Comparison of ENCODE assay signal across 9 cellular contexts in the genomic region with DNA sequence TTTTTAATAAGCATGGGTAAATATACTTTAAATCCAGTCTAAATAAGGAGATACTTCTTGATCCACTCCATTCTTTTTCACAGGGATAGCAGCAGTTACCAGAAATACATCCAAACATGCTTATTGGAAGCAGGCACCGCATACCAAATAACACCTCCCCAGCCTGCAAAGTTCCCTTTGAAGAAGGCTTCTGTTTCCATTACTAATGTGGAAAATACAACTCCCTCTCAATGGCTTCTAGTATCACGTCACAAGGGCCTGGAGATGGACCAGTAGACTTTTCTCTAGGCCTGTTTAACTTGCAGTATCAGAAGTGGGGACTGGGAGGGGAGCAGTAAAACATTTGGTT. TPM values are rescaled to one million over a fixed set of nuclear protein-coding genes. Genes with fewer than 3 reads are reported as not detected.
DNase-seq lines count a peak whose midpoint lies in the region; ATAC-seq and TF ChIP-seq lines count a peak whose summit lies in the region.
"Had no signal": no experiment of that assay in that cellular context is flagged by ENCODE, and none has a peak within 500 bp of the region (broad histone marks: within the 10 kb centered on the region; RNA-seq: fewer than 3 reads in every experiment).

No MANE protein-coding gene starts in this region.

- H2AFZ ChIP-seq in PC-9, result no peak overlapping the region

- H3K27me3 ChIP-seq in PC-9 (ENCODE audit: insufficient read depth, low read depth), result no peaks in the 10 kb centered on the region

- ATAC-seq in sciatic nerve (peak; percentile 65), GM18909 (IDR thresholded peaks at IDR 0.05; ENCODE audit: poor library complexity, unreplicated experiment) (no peak), GM18868 (IDR thresholded peaks at IDR 0.05; ENCODE audit: unreplicated experiment) (no peak)

- H3K79me2 ChIP-seq in PC-9 (ENCODE audit: low read depth), result peaks cover 93% of the 10 kb centered on the region

- intact Hi-C loops in PC-9 (cut with micrococcal nuclease; ENCODE audit: unreplicated experiment) (loop anchor here (1.0 to 2.0 kb wide), 3 partner anchors 20 to 222 kb away; partner anchors contain the start of genes EPB41L4B and TMEM245), sciatic nerve (cut with DNase I) (no loop called here)

- peaks cover 17% of the 10 kb centered on the region for H3K36me3 ChIP-seq in PC-9 (ENCODE audit: low read depth)

- H3K4me2 ChIP-seq in PC-9, result peak overlapping the region; percentile 70

- CTCF ChIA-PET in PC-9 (lab: Charles Lee), result no interaction called here

- BruUV-seq in PC-9 (replicated peaks; lab: Mats Ljungman, UMichigan), result no TSS peak

- H3F3A ChIP-seq in PC-9 (ENCODE audit: insufficient read depth, low read depth), result peaks cover 58% of the 10 kb centered on the region

- DNase-seq in PC-9, result no peak
- DNase-seq in fibroblast of mammary gland (ENCODE audit: low read depth), result peak; percentile 31
- DNase-seq in sciatic nerve (ENCODE audit: low spot score), result no peak
- no peak for DNase-seq in activated CD4-positive, CD25-positive, alpha-beta regulatory T cell (lab: John Stamatoyannopoulos, UW)
- DNase-seq in DMS153 treated with DMSO at 0.1 percent for 48 hours (lab: John Stamatoyannopoulos, UW; ENCODE audit: unreplicated experiment), result no peak
- DNase-seq: activated B cell treated with CpG ODN at 0.5 μM for 24 hours had no signal

- H3K4me1 ChIP-seq in PC-9 (replicated peaks; ENCODE audit: insufficient read depth), result peaks cover 74% of the 10 kb centered on the region

- no peaks in the 10 kb centered on the region for H3K9me2 ChIP-seq in PC-9 (ENCODE audit: insufficient read depth)

- TF ChIP-seq CTCF in C4-2B (conservative IDR thresholded peaks at IDR 0.05), result peak; percentile 34
- no peak for TF ChIP-seq CTCF in PC-9 (conservative IDR thresholded peaks at IDR 0.05)
- no peak for TF ChIP-seq CTCF in fibroblast of mammary gland (conservative IDR thresholded peaks at IDR 0.05; ENCODE audit: control insufficient read depth, insufficient read depth, low read depth, low read length)

- peaks cover 9% of the 10 kb centered on the region; the same call in 1 of the 2 replicates for H3K9me3 ChIP-seq in PC-9 (ENCODE audit: insufficient read depth, low read depth)

- H4K20me1 ChIP-seq in PC-9 (ENCODE audit: insufficient read depth), result no peaks in the 10 kb centered on the region

- peak overlapping the region; percentile 77; the same call in 1 of the 2 replicates for H3K27ac ChIP-seq in C4-2B
- H3K27ac ChIP-seq in PC-9, result peak overlapping the region; percentile 93

- POLR2A ChIA-PET in PC-9 (lab: Charles Lee; ENCODE audit: unreplicated experiment), result no interaction called here

- H3K4me3 ChIP-seq in PC-9 (peak overlapping the region; percentile 9; the same call in 1 of the 2 replicates), fibroblast of mammary gland (ENCODE audit: control insufficient read depth, low read depth, low read length) (no peak overlapping the region)

RNA-seq across cellular contexts. Expression of gene TMEM245, which starts 20.8 kb away (rescaled TPM):
- 58.7 and 60.3 TPM in 2 replicates for total RNA-seq in PC-9 (2021)
- 92.6 TPM for total RNA-seq in sciatic nerve
